Comparison of ENCODE assay signal across 6 cellular contexts in the genomic region with DNA sequence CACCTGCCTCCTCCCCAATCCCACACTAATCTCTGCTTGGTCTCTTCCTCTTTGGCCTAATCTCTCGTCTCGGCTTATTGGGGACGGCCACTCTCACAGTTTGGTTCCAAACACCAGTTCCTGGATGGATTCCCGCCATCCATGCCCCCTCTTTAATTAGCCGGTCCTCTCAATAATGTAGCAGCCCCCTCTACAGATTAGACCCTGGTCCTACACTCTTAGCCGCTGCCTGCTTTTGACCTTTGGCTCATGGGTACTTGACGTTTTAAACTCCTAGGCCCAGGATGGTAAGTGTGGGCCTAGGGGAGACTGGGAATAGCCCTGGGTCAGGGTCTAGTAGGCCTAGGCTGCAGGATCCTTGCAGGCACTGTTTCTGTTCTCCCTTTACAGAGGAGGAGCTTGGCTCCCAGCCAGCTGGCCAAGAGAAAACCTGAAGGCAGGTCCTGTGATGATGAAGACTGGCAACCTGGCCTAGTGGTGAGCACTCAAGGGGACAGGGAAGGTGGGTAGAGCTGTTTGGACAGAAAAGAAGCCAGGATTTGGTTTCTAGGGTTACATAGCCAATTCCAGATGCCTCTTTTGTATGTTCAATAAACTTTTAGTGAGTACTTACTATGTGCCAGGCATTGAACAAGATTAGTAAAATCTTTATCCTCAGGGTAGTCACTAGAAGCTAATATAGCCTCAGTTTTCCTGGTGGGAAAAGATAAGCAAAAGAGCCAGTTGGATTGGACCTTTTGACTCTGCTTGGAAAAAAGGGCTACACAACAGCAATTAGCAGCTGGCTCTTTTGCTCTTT. TPM values are rescaled to one million over a fixed set of nuclear protein-coding genes. Genes with fewer than 3 reads are reported as not detected.
DNase-seq lines count a peak whose midpoint lies in the region; ATAC-seq lines count a peak whose summit lies in the region.

No MANE protein-coding gene starts in this region.

- DNase-seq in SHP77 (lab: John Stamatoyannopoulos, UW) (peak; percentile 32 to 61), SHP77 treated with DMSO at 0.1 percent for 48 hours (lab: John Stamatoyannopoulos, UW) (no peak), NCI-H526 treated with DMSO at 0.1 percent for 48 hours (lab: John Stamatoyannopoulos, UW) (peak; percentile 28), dermis blood vessel endothelial cell (peak; percentile 30), renal cortical epithelial cell (ENCODE audit: low read depth) (peak; percentile 19)

- ATAC-seq in HG03520 (IDR thresholded peaks at IDR 0.05; ENCODE audit: unreplicated experiment): no peak

RNA-seq across cellular contexts. Expression of a gene that starts 0.8 kb away (rescaled TPM):
- total RNA-seq in dermis blood vessel endothelial cell (2.0 and 11.2 TPM in 2 replicates), renal cortical epithelial cell (1.9 and 5.4 TPM in 2 replicates)

RNA-seq across cellular contexts. Expression of a gene that starts 45.2 kb away (rescaled TPM):
- total RNA-seq in dermis blood vessel endothelial cell: 1.8 and 2.2 TPM in 2 replicates
- 2.1 and 13.8 TPM in 2 replicates for total RNA-seq in renal cortical epithelial cell

RNA-seq across cellular contexts. Expression of a gene that starts 50.1 kb away (rescaled TPM):
- total RNA-seq in dermis blood vessel endothelial cell (42.4 and 52.3 TPM in 2 replicates), renal cortical epithelial cell (34.0 and 38.6 TPM in 2 replicates)

RNA-seq across cellular contexts. Expression of a gene that starts 55.1 kb away (rescaled TPM):
- total RNA-seq in dermis blood vessel endothelial cell (76.6 and 85.2 TPM in 2 replicates), renal cortical epithelial cell (106 and 118 TPM in 2 replicates)

RNA-seq across cellular contexts. Expression of a gene that starts 55.2 kb away (rescaled TPM):
- 236 and 706 TPM in 2 replicates for total RNA-seq in dermis blood vessel endothelial cell
- 526 and 736 TPM in 2 replicates for total RNA-seq in renal cortical epithelial cell
